Comparison of ENCODE assay signal across 9 cellular contexts in the genomic region with DNA sequence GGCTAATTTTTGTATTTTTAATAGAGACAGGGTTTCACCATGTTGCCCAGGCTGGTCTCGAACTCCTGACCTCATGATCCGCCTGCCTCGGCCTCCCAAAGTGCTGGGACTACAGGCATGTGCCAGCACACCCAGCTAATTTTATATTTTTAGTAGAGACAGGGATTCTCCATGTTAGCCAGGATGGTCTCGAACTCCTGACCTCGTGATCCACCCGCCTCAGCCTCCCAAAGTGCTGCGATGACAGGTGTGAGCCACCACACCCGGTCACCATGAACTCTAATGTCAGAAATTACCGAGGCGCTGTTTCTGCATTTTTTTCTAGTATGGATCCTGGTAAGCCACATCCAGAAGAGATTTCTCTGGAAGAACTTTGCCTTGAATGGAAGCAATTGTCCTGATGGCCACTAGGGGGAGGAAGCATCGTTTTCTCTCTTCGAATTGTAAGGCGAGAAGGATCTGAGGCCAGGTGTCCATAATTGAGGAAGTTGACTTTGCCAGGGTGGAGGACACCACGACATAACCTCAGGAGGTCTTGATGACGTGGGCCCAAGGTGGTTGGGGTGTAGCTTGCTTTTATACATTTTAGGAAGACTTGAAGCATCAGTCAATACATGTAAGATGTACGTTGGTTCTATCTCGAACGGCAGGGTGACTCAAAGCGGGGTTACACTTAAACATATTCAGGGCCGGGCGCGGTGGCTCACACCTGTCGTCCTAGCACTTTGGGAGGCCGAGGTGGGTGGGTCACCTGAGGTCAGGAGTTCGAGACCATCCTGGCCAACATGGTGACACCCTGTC. TPM values are rescaled to one million over a fixed set of nuclear protein-coding genes. Genes with fewer than 3 reads are reported as not detected.
A peak's percentile ranks its signal among the peaks of the same experiment; 100 is the strongest.
DNase-seq lines count a peak whose midpoint lies in the region; TF ChIP-seq lines count a peak whose summit lies in the region.
"Not testable (repeated sequence)": the region's sequence is repeated elsewhere in the genome, so short reads cannot be mapped to it uniquely, and the experiment has no call there.
"Had no signal": no experiment of that assay in that cellular context is flagged by ENCODE, and none has a peak within 500 bp of the region (broad histone marks: within the 10 kb centered on the region; RNA-seq: fewer than 3 reads in every experiment).

No MANE protein-coding gene starts in this region.

- H3K9me3 ChIP-seq in ascending aorta = not testable (repeated sequence)

- TF ChIP-seq CTCF in ascending aorta (IDR thresholded peaks at IDR 0.05) = peak; percentile 27 to 66 (median 49)
- TF ChIP-seq CTCF in nephron (IDR thresholded peaks at IDR 0.05; ENCODE audit: unreplicated experiment in 3 of 3) = peak; percentile 68 to 69 (median 68)
- TF ChIP-seq CTCF in type B pancreatic cell (conservative IDR thresholded peaks at IDR 0.05) = peak; percentile 85

- not testable (repeated sequence) for H3K36me3 Mint-ChIP-seq in T-helper 1 cell treated with Interleukin-12 subunit alpha and Interleukin-12 subunit beta and Interleukin-4 antibody, amounts not matched to agents 30 μg/mL and 1 μg/mL, for 36 hours (ENCODE audit: low read depth); nephron (ENCODE audit: low read depth); type B pancreatic cell

- not testable (repeated sequence) for H3K4me3 ChIP-seq in ascending aorta

- intact Hi-C loops in ascending aorta (cut with DNase I) = loop anchor here (5.0 kb wide), 1 partner anchor 940 kb away; no protein-coding TSS in a partner anchor

- H3K27me3 Mint-ChIP-seq in T-helper 1 cell treated with Interleukin-12 subunit alpha and Interleukin-12 subunit beta and Interleukin-4 antibody, amounts not matched to agents 30 μg/mL and 1 μg/mL, for 36 hours (ENCODE audit: low read depth); nephron (ENCODE audit: low read depth); type B pancreatic cell: not testable (repeated sequence)

- H3K4me3 Mint-ChIP-seq in T-helper 1 cell treated with Interleukin-12 subunit alpha and Interleukin-12 subunit beta and Interleukin-4 antibody, amounts not matched to agents 30 μg/mL and 1 μg/mL, for 36 hours; type B pancreatic cell: not testable (repeated sequence)
- H3K4me3 Mint-ChIP-seq in nephron = peak overlapping the region in 1 of 3 experiments; percentile 3

- H3K9me3 Mint-ChIP-seq in T-helper 1 cell treated with Interleukin-12 subunit alpha and Interleukin-12 subunit beta and Interleukin-4 antibody, amounts not matched to agents 30 μg/mL and 1 μg/mL, for 36 hours; type B pancreatic cell: not testable (repeated sequence)
- H3K9me3 Mint-ChIP-seq in nephron = peaks cover 15% of the 10 kb centered on the region

- peak overlapping the region; percentile 26 for H3K27ac Mint-ChIP-seq in T-helper 1 cell treated with Interleukin-12 subunit alpha and Interleukin-12 subunit beta and Interleukin-4 antibody, amounts not matched to agents 30 μg/mL and 1 μg/mL, for 36 hours
- H3K27ac Mint-ChIP-seq in nephron = peak overlapping the region in 1 of 3 experiments; percentile 80
- not testable (repeated sequence) for H3K27ac Mint-ChIP-seq in type B pancreatic cell

- H3K27ac ChIP-seq in ascending aorta = not testable (repeated sequence)

- H3K27me3 ChIP-seq in ascending aorta = not testable (repeated sequence)

- not testable (repeated sequence) for H3K4me1 Mint-ChIP-seq in T-helper 1 cell treated with Interleukin-12 subunit alpha and Interleukin-12 subunit beta and Interleukin-4 antibody, amounts not matched to agents 30 μg/mL and 1 μg/mL, for 36 hours (ENCODE audit: low read depth); nephron; type B pancreatic cell (ENCODE audit: unreplicated experiment)

- not testable (repeated sequence) for H3K36me3 ChIP-seq in ascending aorta

- DNase-seq in EH (ENCODE audit: low read depth) (peak; percentile 57), HK-2 (ENCODE audit: unreplicated experiment) (peak; percentile 13), NCI-H2227 treated with DMSO at 0.1 percent for 48 hours (lab: John Stamatoyannopoulos, UW) (peak; percentile 37), glomerular visceral epithelial cell (ENCODE audit: extremely low spot score) (peak; percentile 35)
- DNase-seq in ascending aorta (ENCODE audit: low spot score in 2 of 2); type B pancreatic cell (ENCODE audit: extremely low spot score, unreplicated experiment): not testable (repeated sequence)

- not testable (repeated sequence) for H3K4me1 ChIP-seq in ascending aorta

RNA-seq across cellular contexts. Expression of gene ASMT, which starts 37.4 kb away (rescaled TPM):
- total RNA-seq in ascending aorta (37.5 TPM), type B pancreatic cell (ENCODE audit: low replicate concordance) (not detected in 2 replicates)
- total RNA-seq: T-helper 2 cell treated with Interferon-gamma antibody and Interleukin-4, amounts not matched to agents 100 ng/mL and 5 ng/mL, for 36 hours had no signal

Comparison
In these comparisons a context has a peak if more than half of its experiments do, and no peak if none do; other contexts are left out.
1. RNA of gene ASMT, which starts 37.4 kb away (total RNA-seq): 37.5 TPM in ascending aorta (single experiment); not detected in type B pancreatic cell; every median in the first group is over 10 times any median in the second.
2. Peak in every context shown above with its lines, with median percentiles within 50 percentile points of each other: CTCF ChIP-seq.